Comparison of ENCODE assay signal across 8 cellular contexts in genomic region chr7:7424151-7424873, GRCh38.
DNase-seq lines count a peak whose midpoint lies in the region; ATAC-seq, FAIRE-seq and TF ChIP-seq lines count a peak whose summit lies in the region.

No MANE protein-coding gene starts in this region.

- H3K9me3 ChIP-seq in parathyroid adenoma (ENCODE audit: control insufficient read depth, low read length) = no peaks in the 10 kb centered on the region

- ATAC-seq in activated naive CD4-positive, alpha-beta T cell treated with anti-CD3 and anti-CD28 coated beads, Interleukin-2, amount 50 U/mL, for 72 hours = peak; percentile 83 to 94
- ATAC-seq in HG02970 (IDR thresholded peaks at IDR 0.05; ENCODE audit: low FRiP score, unreplicated experiment) = no peak

- intact Hi-C loops in head of caudate nucleus (cut with DNase I) = loop anchor here (5.0 to 10.0 kb wide), 3 partner anchors 118 to 320 kb away; partner anchors contain the start of gene C1GALT1

- H3K79me2 ChIP-seq in parathyroid adenoma = no peaks in the 10 kb centered on the region

- no peak overlapping the region for H3K27ac ChIP-seq in parathyroid adenoma

- DNase-seq in GDM1 (lab: John Stamatoyannopoulos, UW) (peak; percentile 33), H7 (peak; percentile 50), RCC 7860 (ENCODE audit: low spot score) (peak; percentile 66), head of caudate nucleus (peak; percentile 11 to 89 (median 66))
- DNase-seq in activated naive CD4-positive, alpha-beta T cell treated with anti-CD3 and anti-CD28 coated beads, Interleukin-2, amount 50 U/mL, for 72 hours (ENCODE audit: low spot score in 2 of 2) = peak in 1 of 2 donors; percentile 41

- peak overlapping the region; percentile 58 for H3K4me2 ChIP-seq in parathyroid adenoma (ENCODE audit: low read length)

- H3K36me3 ChIP-seq in H7 (replicated peaks; ENCODE audit: control insufficient read depth, insufficient read depth, low read length) (no peaks in the 10 kb centered on the region), parathyroid adenoma (ENCODE audit: control insufficient read depth, insufficient read depth, low read length) (no peaks in the 10 kb centered on the region)

- TF ChIP-seq CTCF in LNCAP (IDR thresholded peaks at IDR 0.05) (peak; percentile 88), parathyroid adenoma (IDR thresholded peaks at IDR 0.05) (peak; percentile 78)

- no peaks in the 10 kb centered on the region for H3K9me3 Mint-ChIP-seq in activated naive CD4-positive, alpha-beta T cell treated with anti-CD3 and anti-CD28 coated beads, Interleukin-2, amount 50 U/mL, for 72 hours

- H3K27ac Mint-ChIP-seq in activated naive CD4-positive, alpha-beta T cell treated with anti-CD3 and anti-CD28 coated beads, Interleukin-2, amount 50 U/mL, for 72 hours = peak overlapping the region in 1 of 2 donors; percentile 57

- peaks cover 3% of the 10 kb centered on the region for H3K4me1 ChIP-seq in parathyroid adenoma

- FAIRE-seq in RCC 7860 (lab: Jason Lieb, UNC) = peak; percentile 63

- no peaks in the 10 kb centered on the region for H3K27me3 ChIP-seq in H7 (ENCODE audit: control insufficient read depth, insufficient read depth, low read length)
- H3K27me3 ChIP-seq in parathyroid adenoma (ENCODE audit: control insufficient read depth, insufficient read depth, low read length) = no peaks in the 10 kb centered on the region

- no peak overlapping the region for H3K4me3 ChIP-seq in H7 (ENCODE audit: insufficient read depth, low read depth, low read length)
- peak overlapping the region; percentile 54 for H3K4me3 ChIP-seq in parathyroid adenoma (ENCODE audit: low read depth, low read length)

- no peak overlapping the region for H3K9ac ChIP-seq in parathyroid adenoma

- no peaks in the 10 kb centered on the region for H3K36me3 Mint-ChIP-seq in activated naive CD4-positive, alpha-beta T cell treated with anti-CD3 and anti-CD28 coated beads, Interleukin-2, amount 50 U/mL, for 72 hours

- peak overlapping the region; percentile 70 for H2AFZ ChIP-seq in parathyroid adenoma
